30 cellular contexts compared by ENCODE assay signal in genomic region chr3:55036883-55037577, GRCh38.
"Had no signal": no experiment of that assay in that cellular context is flagged by ENCODE, and none has a peak within 500 bp of the region (broad histone marks: within the 10 kb centered on the region; RNA-seq: fewer than 3 reads in every experiment).

No MANE protein-coding gene starts in this region.

- DNase-seq: hypothalamus; immature natural killer cell; kidney; left colon; left lung; lower lobe of right lung; mammary epithelial cell; mesenchymal stem cell; naive thymus-derived CD8-positive, alpha-beta T cell; occipital lobe; ovary; right lobe of liver; stimulated activated CD4-positive, alpha-beta T cell treated with anti-CD3 and anti-CD28 coated beads, Interleukin-1b, Interleukin-23, amount 100 ng/mL, for 48 hours; stimulated activated CD4-positive, alpha-beta T cell treated with anti-CD3 and anti-CD28 coated beads, Interleukin-2, amount 100 ng/mL, for 48 hours; stimulated activated CD4-positive, alpha-beta T cell treated with anti-CD3 and anti-CD28 coated beads, Interleukin-4, amount 100 ng/mL, for 4 hours; stimulated activated CD8-positive, alpha-beta memory T cell treated with anti-CD3 and anti-CD28 coated beads, Interleukin-4, amount 100 ng/mL, for 48 hours; stimulated activated naive CD4-positive, alpha-beta T cell treated with Interleukin-2 at 50 U/mL for 16 hours; stimulated activated naive CD8-positive, alpha-beta T cell treated with anti-CD3 and anti-CD28 coated beads, Interleukin-15, amount 100 ng/mL, for 72 hours; substantia nigra; uterus had no signal

- H3K9me3 ChIP-seq: left lung, lower lobe of right lung, neutrophil, ovary, right atrium auricular region, right lobe of liver, tibial nerve, uterus had no signal

- H3K4me3 Mint-ChIP-seq: immature natural killer cell; naive thymus-derived CD8-positive, alpha-beta T cell; nephron; neural crest cell; stimulated activated memory B cell treated with anti-CD40 and anti-IgM and Interleukin-4, amounts not matched to agents 10 μg/mL and 1 μg/mL and 100 μg/mL, for 72 hours; stimulated activated naive CD8-positive, alpha-beta T cell treated with anti-CD3 and anti-CD28 coated beads, Interleukin-15, amount 100 ng/mL, for 72 hours; type B pancreatic cell had no signal

- H3K27me3 Mint-ChIP-seq: stimulated activated memory B cell treated with anti-CD40 and anti-IgM and Interleukin-4, amounts not matched to agents 10 μg/mL and 1 μg/mL and 100 μg/mL, for 72 hours; stimulated activated naive CD8-positive, alpha-beta T cell treated with anti-CD3 and anti-CD28 coated beads, Interleukin-15, amount 100 ng/mL, for 72 hours had no signal

- H3K27ac ChIP-seq: left lung, lower lobe of right lung, neutrophil, ovary, right atrium auricular region, right lobe of liver, tibial nerve, uterus had no signal

- H3K27me3 ChIP-seq: left lung, neutrophil, ovary, right atrium auricular region, right lobe of liver, tibial nerve, uterus had no signal

- H3K9me3 Mint-ChIP-seq: nephron; neural crest cell; stimulated activated naive CD8-positive, alpha-beta T cell treated with anti-CD3 and anti-CD28 coated beads, Interleukin-15, amount 100 ng/mL, for 72 hours; type B pancreatic cell had no signal

- H3K4me2 ChIP-seq: smooth muscle cell had no signal

- H3K27ac Mint-ChIP-seq: immature natural killer cell; naive thymus-derived CD8-positive, alpha-beta T cell; nephron; progenitor cell of endocrine pancreas; stimulated activated memory B cell treated with anti-CD40 and anti-IgM and Interleukin-4, amounts not matched to agents 10 μg/mL and 1 μg/mL and 100 μg/mL, for 72 hours; stimulated activated naive CD8-positive, alpha-beta T cell treated with anti-CD3 and anti-CD28 coated beads, Interleukin-15, amount 100 ng/mL, for 72 hours; type B pancreatic cell had no signal

- H3K36me3 ChIP-seq: left lung, lower lobe of right lung, neutrophil, ovary, right atrium auricular region, right lobe of liver, tibial nerve, uterus had no signal

- ATAC-seq: left colon; left lung; lower lobe of right lung; naive thymus-derived CD8-positive, alpha-beta T cell; right lobe of liver; stimulated activated memory B cell treated with anti-CD40 and anti-IgM and Interleukin-4, amounts not matched to agents 10 μg/mL and 1 μg/mL and 100 μg/mL, for 72 hours; stimulated activated naive CD8-positive, alpha-beta T cell treated with anti-CD3 and anti-CD28 coated beads, Interleukin-15, amount 100 ng/mL, for 72 hours had no signal

- H3K36me3 Mint-ChIP-seq: naive thymus-derived CD8-positive, alpha-beta T cell; stimulated activated memory B cell treated with anti-CD40 and anti-IgM and Interleukin-4, amounts not matched to agents 10 μg/mL and 1 μg/mL and 100 μg/mL, for 72 hours; type B pancreatic cell had no signal

- H3K4me3 ChIP-seq: left lung, lower lobe of right lung, ovary, right atrium auricular region, right lobe of liver, smooth muscle cell, tibial nerve, uterus had no signal

- FAIRE-seq: islet of Langerhans, kidney had no signal

- H3K4me1 Mint-ChIP-seq: immature natural killer cell; naive thymus-derived CD8-positive, alpha-beta T cell; nephron; neural crest cell; stimulated activated memory B cell treated with anti-CD40 and anti-IgM and Interleukin-4, amounts not matched to agents 10 μg/mL and 1 μg/mL and 100 μg/mL, for 72 hours; stimulated activated naive CD8-positive, alpha-beta T cell treated with anti-CD3 and anti-CD28 coated beads, Interleukin-15, amount 100 ng/mL, for 72 hours had no signal

- H3K4me1 ChIP-seq: left lung, lower lobe of right lung, right atrium auricular region, right lobe of liver, tibial nerve, uterus had no signal
